In genomic region chr2:31457651-31458050, GRCh38 we compare ENCODE assay signal across 30 cellular contexts. TPM values are rescaled to one million over a fixed set of nuclear protein-coding genes. Genes with fewer than 3 reads are reported as not detected.
"Had no signal": no experiment of that assay in that cellular context is flagged by ENCODE, and none has a peak within 500 bp of the region (broad histone marks: within the 10 kb centered on the region; RNA-seq: fewer than 3 reads in every experiment).

No MANE protein-coding gene starts in this region.

- ATAC-seq: activated CD4-positive, alpha-beta T cell treated with anti-CD3 and anti-CD28 coated beads for 36 hours; activated CD4-positive, CD25-positive, alpha-beta regulatory T cell treated with anti-CD3 and anti-CD28 coated beads, Interleukin-2, amount 50 U/mL, for 24 hours; activated CD8-positive, alpha-beta memory T cell treated with anti-CD3 and anti-CD28 coated beads, Interleukin-2, amount 10 ng/mL, durations not matched to agents 7 days and 5 days; activated CD8-positive, alpha-beta T cell treated with anti-CD3 and anti-CD28 coated beads, Interleukin-2, amount 10 ng/mL, durations not matched to agents 7 days and 5 days; activated naive CD8-positive, alpha-beta T cell treated with anti-CD3 and anti-CD28 coated beads, Interleukin-2, amount 50 U/mL, for 24 hours; WTC11 had no signal

- H3K27me3 ChIP-seq: ascending aorta had no signal

- DNase-seq: activated CD4-positive, alpha-beta memory T cell treated with anti-CD3 and anti-CD28 coated beads, Interleukin-2, amount 10 ng/mL, durations not matched to agents 7 days and 5 days; activated CD4-positive, alpha-beta T cell treated with anti-CD3 and anti-CD28 coated beads for 1 hour; activated CD4-positive, alpha-beta T cell treated with anti-CD3 and anti-CD28 coated beads for 36 hours; activated CD4-positive, alpha-beta T cell treated with anti-CD3 and anti-CD28 coated beads for 48 hours; activated CD4-positive, alpha-beta T cell treated with anti-CD3 and anti-CD28 coated beads, Interleukin-2, amount 10 ng/mL, durations not matched to agents 7 days and 5 days; activated CD4-positive, alpha-beta T cell treated with anti-CD3 and anti-CD28 coated beads, Interleukin-2, amount 50 U/mL, for 48 hours; activated CD4-positive, CD25-positive, alpha-beta regulatory T cell; activated CD8-positive, alpha-beta memory T cell treated with anti-CD3 and anti-CD28 coated beads for 24 hours; activated CD8-positive, alpha-beta memory T cell treated with anti-CD3 and anti-CD28 coated beads, Interleukin-2, amount 10 ng/mL, durations not matched to agents 7 days and 5 days; activated CD8-positive, alpha-beta memory T cell treated with anti-CD3 and anti-CD28 coated beads, Interleukin-2, amount 50 U/mL, for 48 hours; activated CD8-positive, alpha-beta T cell treated with anti-CD3 and anti-CD28 coated beads, Interleukin-2, amount 10 ng/mL, durations not matched to agents 7 days and 5 days; activated effector memory CD4-positive, alpha-beta T cell treated with Interleukin-2 at 50 U/mL for 16 hours; activated gamma-delta T cell; activated naive CD4-positive, alpha-beta T cell treated with anti-CD3 and anti-CD28 coated beads, Interleukin-2, amount 10 ng/mL, durations not matched to agents 7 days and 5 days; activated naive CD4-positive, alpha-beta T cell treated with Interleukin-2 at 50 U/mL for 16 hours; activated naive CD8-positive, alpha-beta T cell treated with anti-CD3 and anti-CD28 coated beads, Interleukin-2, amount 10 ng/mL, durations not matched to agents 7 days and 5 days; activated naive CD8-positive, alpha-beta T cell treated with anti-CD3 and anti-CD28 coated beads, Interleukin-2, amount 50 U/mL, for 24 hours; activated T-cell treated with anti-CD3 and anti-CD28 coated beads, Interleukin-2, amount 50 U/mL, for 24 hours; activated T-cell treated with anti-CD3 and anti-CD28 coated beads, Interleukin-2, amount 50 U/mL, for 48 hours; amygdala; central memory CD4-positive, alpha-beta T cell; T-helper 1 cell; T-helper 2 cell; T-helper 9 cell had no signal

- H3K36me3 ChIP-seq: ascending aorta had no signal

- H3K27ac ChIP-seq: ascending aorta, VCaP had no signal

- H3K4me3 ChIP-seq: ascending aorta had no signal

- H3K4me1 ChIP-seq: ascending aorta had no signal

RNA-seq across cellular contexts. Expression of gene XDH, which starts 43.1 kb away (rescaled TPM):
- total RNA-seq: activated CD8-positive, alpha-beta T cell treated with anti-CD3 and anti-CD28 coated beads, Interleukin-2, amount 10 ng/mL, durations not matched to agents 7 days and 5 days; activated naive CD8-positive, alpha-beta T cell treated with anti-CD3 and anti-CD28 coated beads, Interleukin-2, amount 10 ng/mL, durations not matched to agents 7 days and 5 days; activated T-helper 2 cell treated with anti-CD3 and anti-CD28 coated beads, Interferon-gamma antibody, Interleukin-2, Interleukin-4, amounts not matched to agents 10 μg/mL and 5 μg/mL and 100 μg/mL, durations not matched to agents 14 hours and 24 hours and 36 hours; ascending aorta; cardiac septum had no signal
